In the genomic region with DNA sequence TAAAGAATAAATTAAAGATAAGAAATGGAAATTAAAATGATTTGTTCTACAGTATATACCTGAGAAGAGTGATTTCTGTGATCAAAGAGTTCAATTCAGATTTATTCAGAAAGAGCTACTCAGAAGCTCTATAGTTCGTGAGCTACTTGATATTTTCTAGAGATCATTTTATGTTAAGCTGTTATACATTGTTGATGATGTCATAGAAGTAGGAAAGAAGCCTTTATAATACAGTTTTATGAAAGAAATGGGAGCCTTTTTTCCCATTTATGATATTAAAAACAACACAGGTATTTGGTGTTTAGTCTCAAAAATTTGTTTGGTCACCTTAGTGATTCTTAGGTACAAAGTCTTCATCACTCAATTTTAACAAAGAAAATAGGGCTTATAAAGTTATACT, we compare ENCODE assay signal across 28 cellular contexts. TPM values are rescaled to one million over a fixed set of nuclear protein-coding genes. Genes with fewer than 3 reads are reported as not detected.
DNase-seq lines count a peak whose midpoint lies in the region; ATAC-seq, FAIRE-seq and TF ChIP-seq lines count a peak whose summit lies in the region.
"Had no signal": no experiment of that assay in that cellular context is flagged by ENCODE, and none has a peak within 500 bp of the region (broad histone marks: within the 10 kb centered on the region; RNA-seq: fewer than 3 reads in every experiment).

No MANE protein-coding gene starts in this region.

- no peaks in the 10 kb centered on the region for H4K20me1 ChIP-seq in HepG2 (ENCODE audit: insufficient read depth, low read length)
- no peaks in the 10 kb centered on the region for H4K20me1 ChIP-seq in K562 (replicated peaks; ENCODE audit: control insufficient read depth, insufficient read depth, low read length)

- no peak for TF ChIP-seq POLR2A in HepG2 (IDR thresholded peaks at IDR 0.05; ENCODE audit: insufficient read depth in 1 of 2, low read depth in 2 of 2, low read length in 2 of 2)
- TF ChIP-seq POLR2A in right lobe of liver (IDR thresholded peaks at IDR 0.05): no peak
- no peak for TF ChIP-seq POLR2A in K562 (conservative IDR thresholded peaks at IDR 0.05)

- CTCF ChIA-PET in HepG2 (lab: Yijun Ruan, JAX; ENCODE audit: low intra/inter-chr PET ratio, low total read pairs): no interaction called here
- CTCF ChIA-PET in K562 (lab: Yijun Ruan, JAX; ENCODE audit: low intra/inter-chr PET ratio): no interaction called here

- H3K9ac ChIP-seq in HepG2 (ENCODE audit: insufficient read depth, low read depth, low read length) (no peak overlapping the region), K562 (ENCODE audit: insufficient read depth in 1 of 2, low read depth in 2 of 2, low read length in 2 of 2) (no peak overlapping the region)
- H3K9ac ChIP-seq: BLaER1 had no signal

- WGBS in HepG2 (ENCODE audit: low lambda C conversion rate): 0% methylated on average over 1 of the region's 1 CpG
- 40% methylated on average over 1 of the region's 1 CpG for WGBS in right lobe of liver (ENCODE audit: insufficient coverage, low coverage, low lambda C conversion rate, missing lambda C conversion rate)
- WGBS in K562 (ENCODE audit: insufficient coverage, low coverage, missing lambda C conversion rate): 0% methylated on average over 1 of the region's 1 CpG

- in situ Hi-C loops in HepG2 (cut with HindIII; ENCODE audit: extremely low pct_ligation_motif_present, low pct_unique_long_range_greater_than_20kb) (loop anchor here (5.0 to 25.0 kb wide), 2 partner anchors 153 to 573 kb away; no protein-coding TSS in a partner anchor), K562 (cut with MboI) (no loop called here)

- H3K4me3 ChIP-seq in HepG2 (replicated peaks in 1 of 3; ENCODE audit: insufficient read depth in 1 of 3, low read depth in 2 of 3, low read length in 3 of 3) (no peak overlapping the region), right lobe of liver (no peak overlapping the region), K562 (no peak overlapping the region)
- H3K4me3 ChIP-seq: A549, BLaER1, GM12878 had no signal

- TF ChIP-seq CTCF in HepG2 (CRISPR knock-in tag; IDR thresholded peaks at IDR 0.05): no peak
- no peak for TF ChIP-seq CTCF in right lobe of liver (IDR thresholded peaks at IDR 0.05)
- no peak for TF ChIP-seq CTCF in K562 (IDR thresholded peaks at IDR 0.05 in 2 of 3, conservative IDR thresholded peaks at IDR 0.05 in 1 of 3; ENCODE audit: insufficient read depth in 2 of 3, low read depth in 1 of 3, low read length in 3 of 3)

- no peaks in the 10 kb centered on the region for H3K9me1 ChIP-seq in K562 (ENCODE audit: control insufficient read depth, insufficient read depth, low read length)

- FAIRE-seq in HepG2 (lab: Jason Lieb, UNC): no peak
- no peak for FAIRE-seq in K562 (lab: Jason Lieb, UNC)
- FAIRE-seq: A549, GM12878, GM12892, GM18507 had no signal

- peaks cover 4 to 5% of the 10 kb centered on the region in 2 experiments; a peak in 4 of 5 replicates for H3K36me3 ChIP-seq in HepG2 (replicated peaks in 1 of 2; ENCODE audit: control insufficient read depth in 1 of 2, insufficient read depth in 2 of 2, low read length in 2 of 2)
- H3K36me3 ChIP-seq in right lobe of liver: peaks cover 0 to 67% (median 13%) of the 10 kb centered on the region in 4 donors
- peaks cover 75% of the 10 kb centered on the region for H3K36me3 ChIP-seq in K562 (ENCODE audit: control insufficient read depth, insufficient read depth, low read length)

- POLR2A ChIA-PET in HepG2 (lab: Yijun Ruan, JAX): no interaction called here
- POLR2A ChIA-PET in K562 (lab: Yijun Ruan, JAX): interaction anchor here (0.7 to 3.5 kb wide), 6 partner anchors 9 to 417 kb away, joined by 3 to 16 read pairs (median 4); no protein-coding TSS in a partner anchor

- no peaks in the 10 kb centered on the region for H3K9me3 ChIP-seq in HepG2 (ENCODE audit: low read length)
- H3K9me3 ChIP-seq in right lobe of liver: no peaks in the 10 kb centered on the region
- H3K9me3 ChIP-seq in K562 (replicated peaks; ENCODE audit: control insufficient read depth, insufficient read depth, low read depth, low read length): no peaks in the 10 kb centered on the region
- H3K9me3 ChIP-seq: A549, BE2C, BLaER1 had no signal

- H3K79me2 ChIP-seq in HepG2 (ENCODE audit: insufficient read depth, low read length): no peaks in the 10 kb centered on the region
- H3K79me2 ChIP-seq in K562 (ENCODE audit: control insufficient read depth, insufficient read depth, low read length): no peaks in the 10 kb centered on the region

- H3K4me2 ChIP-seq in HepG2 (ENCODE audit: low read depth, low read length) (no peak overlapping the region), K562 (ENCODE audit: insufficient read depth, low read length) (no peak overlapping the region)
- H3K4me2 ChIP-seq: A549, BLaER1 had no signal

- H3K27me3 ChIP-seq in HepG2 (ENCODE audit: control insufficient read depth in 1 of 2, insufficient read depth in 2 of 2, low read length in 2 of 2) (no peaks in the 10 kb centered on the region), right lobe of liver (no peaks in the 10 kb centered on the region), K562 (ENCODE audit: control insufficient read depth in 2 of 2, insufficient read depth in 2 of 2, low read length in 2 of 2) (no peaks in the 10 kb centered on the region)
- H3K27me3 ChIP-seq: BE2C, BLaER1 had no signal

- ATAC-seq in HepG2 (no peak), right lobe of liver (no peak), K562 (no peak)
- ATAC-seq: A549, GM12878 had no signal

- H2AFZ ChIP-seq in HepG2 (ENCODE audit: low read length) (no peak overlapping the region), K562 (ENCODE audit: low read depth, low read length) (no peak overlapping the region)

- DNase-seq in HepG2 (ENCODE audit: low spot score) (no peak), right lobe of liver (no peak), K562 (ENCODE audit: extremely low read depth in 1 of 4, low spot score in 3 of 4) (no peak)
- DNase-seq in stimulated activated CD4-positive, alpha-beta T cell treated with anti-CD3 and anti-CD28 coated beads, Interleukin-4, amount 100 ng/mL, for 1 hour: no peak
- DNase-seq in activated effector memory CD4-positive, alpha-beta T cell treated with Interleukin-2 at 50 U/mL for 16 hours: no peak
- DNase-seq: AML-193; BE2C; C1 segment of cervical spinal cord; CD4-positive, alpha-beta memory T cell; CD4-positive, CD25-positive, alpha-beta regulatory T cell; CD8-positive, alpha-beta memory T cell; COR-L47; DMS 273 treated with DMSO at 0.1 percent for 48 hours; DMS153; DMS53; DMS79; DND-41; EL; GDM1 had no signal

- peaks cover 11% of the 10 kb centered on the region for H3K4me1 ChIP-seq in HepG2 (ENCODE audit: insufficient read depth, low read length)
- H3K4me1 ChIP-seq in right lobe of liver: peaks cover 0 to 12% (median 2%) of the 10 kb centered on the region in 4 donors
- H3K4me1 ChIP-seq in K562 (replicated peaks in 1 of 2; ENCODE audit: control insufficient read depth in 2 of 2, insufficient read depth in 2 of 2, low read length in 2 of 2): no peaks in the 10 kb centered on the region
- H3K4me1 ChIP-seq: A549, BE2C had no signal

- TF ChIP-seq RAD21 in HepG2 (CRISPR knock-in tag; IDR thresholded peaks at IDR 0.05): no peak
- no peak for TF ChIP-seq RAD21 in K562 (CRISPR knock-in tag; conservative IDR thresholded peaks at IDR 0.05 in 1 of 2, IDR thresholded peaks at IDR 0.05 in 1 of 2)

- H3K27ac ChIP-seq in HepG2 (ENCODE audit: extremely low read length, insufficient read depth, low read length) (no peak overlapping the region), right lobe of liver (no peak overlapping the region), K562 (ENCODE audit: extremely low read depth, low read depth, low read length) (no peak overlapping the region)
- H3K27ac ChIP-seq: 22Rv1, A549, BLaER1 had no signal

- BruUV-seq in HepG2 (replicated peaks; lab: Mats Ljungman, UMichigan) (no TSS peak), K562 (replicated peaks; lab: Mats Ljungman, UMichigan) (no TSS peak)

- TF ChIP-seq EP300 in HepG2 (IDR thresholded peaks at IDR 0.05; ENCODE audit: low read depth in 2 of 2, low read length in 2 of 2): no peak
- no peak for TF ChIP-seq EP300 in HepG2 (CRISPR knock-in tag; IDR thresholded peaks at IDR 0.05; ENCODE audit: borderline replicate concordance)
- TF ChIP-seq EP300 in K562 (IDR thresholded peaks at IDR 0.05; ENCODE audit: low read length): no peak

- intact Hi-C loops in HepG2 (cut with micrococcal nuclease; ENCODE audit: unreplicated experiment): no loop called here
- intact Hi-C loops in right lobe of liver (cut with DNase I): loop anchor here (5.0 to 10.0 kb wide), 2 partner anchors 153 to 155 kb away; no protein-coding TSS in a partner anchor
- intact Hi-C loops in K562 (cut with micrococcal nuclease): no loop called here

RNA-seq across cellular contexts. Expression of a gene that starts 20.8 kb away (rescaled TPM):
- total RNA-seq in HepG2 (2016; rRNA removed; fragmentation: Illumina TruSeq; extraction: Trizol): 28.1 and 42.4 TPM in 2 replicates
- 7.6 TPM in 2 replicates for total RNA-seq in HepG2 (2016; cell fraction: cytosol; rRNA removed; fragmentation: Illumina TruSeq; extraction: Trizol; ENCODE audit: low read depth)
- total RNA-seq in HepG2 (2016; cell fraction: insoluble cytoplasmic fraction; rRNA removed; fragmentation: Illumina TruSeq; extraction: Trizol): 29.9 and 40.7 TPM in 2 replicates
- total RNA-seq in HepG2 (2016; cell fraction: membrane; rRNA removed; fragmentation: Illumina TruSeq; extraction: Trizol): 23.1 and 23.3 TPM in 2 replicates
- 16.1 and 19.9 TPM in 2 replicates for total RNA-seq in HepG2 (2016; cell fraction: nucleus; rRNA removed; fragmentation: Illumina TruSeq; extraction: Trizol)
- 11.0 and 11.3 TPM in 2 replicates for polyA plus RNA-seq in HepG2 (2011; rRNA removed)
- 6.2 and 9.3 TPM in 2 replicates for polyA plus RNA-seq in HepG2 (2011; cell fraction: cytosol; rRNA removed)
- 5.6 and 8.1 TPM in 2 replicates for polyA plus RNA-seq in HepG2 (2011; cell fraction: nucleus; rRNA removed)
- 13.0 and 15.4 TPM in 2 replicates for polyA plus RNA-seq in HepG2 (2012)
- 5.0 and 7.5 TPM in 2 replicates for polyA plus RNA-seq in HepG2 (2016; cell fraction: cytosol; fragmentation: Illumina TruSeq; extraction: Trizol; ENCODE audit: low read depth)
- polyA plus RNA-seq in HepG2 (2016; cell fraction: insoluble cytoplasmic fraction; fragmentation: Illumina TruSeq; extraction: Trizol; ENCODE audit: low read depth): 23.5 and 26.8 TPM in 2 replicates
- 11.6 and 11.8 TPM in 2 replicates for polyA plus RNA-seq in HepG2 (2016; cell fraction: membrane; fragmentation: Illumina TruSeq; extraction: Trizol; ENCODE audit: low read depth)
- polyA plus RNA-seq in HepG2 (2016; cell fraction: nucleus; fragmentation: Illumina TruSeq; extraction: Trizol; ENCODE audit: insufficient read depth, low read depth): 9.6 and 13.2 TPM in 2 replicates
- 16.9 and 18.8 TPM in 2 replicates for polyA minus RNA-seq in HepG2 (2011; rRNA and poly(A)+ RNA removed; ENCODE audit: low replicate concordance)
- polyA minus RNA-seq in HepG2 (2011; cell fraction: cytosol; rRNA and poly(A)+ RNA removed): 8.3 and 10.7 TPM in 2 replicates
- polyA minus RNA-seq in HepG2 (2011; cell fraction: nucleus; rRNA and poly(A)+ RNA removed): 10.7 and 13.6 TPM in 2 replicates
- total RNA-seq in right lobe of liver: 10 to 100 TPM; 34.8 to 54.8 (median 41.8) TPM
- total RNA-seq in K562 (2011; cell fraction: chromatin; rRNA removed; ENCODE audit: low replicate concordance): 48.4 and 50.0 TPM in 2 replicates
- total RNA-seq in K562 (2011; cell fraction: nucleolus; rRNA removed): 25.0 and 27.0 TPM in 2 replicates
- 37.1 and 41.4 TPM in 2 replicates for total RNA-seq in K562 (2011; cell fraction: nucleoplasm; rRNA removed)
- total RNA-seq in K562 (2014; rRNA removed): 36.3 and 49.4 TPM in 2 replicates
- 96.0 and 113 TPM in 2 replicates for total RNA-seq in K562 (2014; rRNA removed; fragmentation: Illumina TruSeq; extraction: Trizol)
- 63.5 and 65.7 TPM in 2 replicates for total RNA-seq in K562 (2015; rRNA removed; fragmentation: Illumina TruSeq; extraction: Trizol)
- 71.5 and 72.9 TPM in 2 replicates for total RNA-seq in K562 (2021)
- polyA plus RNA-seq in K562 (2011; rRNA removed): 40.2 and 75.1 TPM in 2 replicates
- 27.5 and 29.4 TPM in 2 replicates for polyA plus RNA-seq in K562 (2011; cell fraction: cytosol; rRNA removed)
- polyA plus RNA-seq in K562 (2011; cell fraction: nucleus; rRNA removed): 31.7 and 39.3 TPM in 2 replicates
- 71.4 and 72.1 TPM in 2 replicates for polyA plus RNA-seq in K562 (2012)
- polyA plus RNA-seq in K562 (2014; fragmentation: Illumina TruSeq; extraction: Trizol): 91.6 and 94.7 TPM in 2 replicates
- 100 to 1,000 TPM; 100 to 140 TPM for polyA plus RNA-seq in K562 (2014; fragmentation: Nextera tagmentation; extraction: Ambion mirVana)
- 38.1 and 41.4 TPM in 2 replicates for polyA plus RNA-seq in K562 (2014; rRNA removed)
- polyA minus RNA-seq in K562 (2011; rRNA and poly(A)+ RNA removed): 49.8 and 68.3 TPM in 2 replicates
- 27.7 and 44.4 TPM in 2 replicates for polyA minus RNA-seq in K562 (2011; cell fraction: cytosol; rRNA and poly(A)+ RNA removed)
- 20.3 and 28.5 TPM in 2 replicates for polyA minus RNA-seq in K562 (2011; cell fraction: nucleus; rRNA and poly(A)+ RNA removed)

RNA-seq across cellular contexts. Expression of a gene that starts 23.1 kb away (rescaled TPM):
- total RNA-seq in HepG2 (2016; rRNA removed; fragmentation: Illumina TruSeq; extraction: Trizol): 54.1 and 74.9 TPM in 2 replicates
- 12.0 TPM in 2 replicates for total RNA-seq in HepG2 (2016; cell fraction: cytosol; rRNA removed; fragmentation: Illumina TruSeq; extraction: Trizol; ENCODE audit: low read depth)
- 54.7 and 81.4 TPM in 2 replicates for total RNA-seq in HepG2 (2016; cell fraction: insoluble cytoplasmic fraction; rRNA removed; fragmentation: Illumina TruSeq; extraction: Trizol)
- 35.9 and 36.6 TPM in 2 replicates for total RNA-seq in HepG2 (2016; cell fraction: membrane; rRNA removed; fragmentation: Illumina TruSeq; extraction: Trizol)
- 23.2 and 24.6 TPM in 2 replicates for total RNA-seq in HepG2 (2016; cell fraction: nucleus; rRNA removed; fragmentation: Illumina TruSeq; extraction: Trizol)
- polyA plus RNA-seq in HepG2 (2011; rRNA removed): 6.0 and 6.1 TPM in 2 replicates
- 9.3 and 10.6 TPM in 2 replicates for polyA plus RNA-seq in HepG2 (2011; cell fraction: cytosol; rRNA removed)
- 10.6 and 11.6 TPM in 2 replicates for polyA plus RNA-seq in HepG2 (2011; cell fraction: nucleus; rRNA removed)
- 23.3 and 24.2 TPM in 2 replicates for polyA plus RNA-seq in HepG2 (2012)
- 11.3 and 13.9 TPM in 2 replicates for polyA plus RNA-seq in HepG2 (2016; cell fraction: cytosol; fragmentation: Illumina TruSeq; extraction: Trizol; ENCODE audit: low read depth)
- polyA plus RNA-seq in HepG2 (2016; cell fraction: insoluble cytoplasmic fraction; fragmentation: Illumina TruSeq; extraction: Trizol; ENCODE audit: low read depth): 76.4 and 81.8 TPM in 2 replicates
- 25.0 and 27.1 TPM in 2 replicates for polyA plus RNA-seq in HepG2 (2016; cell fraction: membrane; fragmentation: Illumina TruSeq; extraction: Trizol; ENCODE audit: low read depth)
- polyA plus RNA-seq in HepG2 (2016; cell fraction: nucleus; fragmentation: Illumina TruSeq; extraction: Trizol; ENCODE audit: insufficient read depth, low read depth): 37.8 and 39.9 TPM in 2 replicates
- 8.0 and 21.3 TPM in 2 replicates for polyA minus RNA-seq in HepG2 (2011; rRNA and poly(A)+ RNA removed; ENCODE audit: low replicate concordance)
- polyA minus RNA-seq in HepG2 (2011; cell fraction: cytosol; rRNA and poly(A)+ RNA removed): 8.3 and 13.9 TPM in 2 replicates
- 9.8 and 11.8 TPM in 2 replicates for polyA minus RNA-seq in HepG2 (2011; cell fraction: nucleus; rRNA and poly(A)+ RNA removed)
- 10 to 100 TPM in 4 of 6 experiments, 1 to 10 TPM in 2; 6.3 to 22.1 (median 14.9) TPM for total RNA-seq in right lobe of liver
- 19.7 and 24.1 TPM in 2 replicates for total RNA-seq in K562 (2011; cell fraction: chromatin; rRNA removed; ENCODE audit: low replicate concordance)
- total RNA-seq in K562 (2011; cell fraction: nucleolus; rRNA removed): 17.4 and 22.8 TPM in 2 replicates
- total RNA-seq in K562 (2011; cell fraction: nucleoplasm; rRNA removed): 17.6 and 18.1 TPM in 2 replicates
- total RNA-seq in K562 (2014; rRNA removed): 26.4 and 35.6 TPM in 2 replicates
- 50.2 and 52.2 TPM in 2 replicates for total RNA-seq in K562 (2014; rRNA removed; fragmentation: Illumina TruSeq; extraction: Trizol)
- 52.2 and 55.2 TPM in 2 replicates for total RNA-seq in K562 (2015; rRNA removed; fragmentation: Illumina TruSeq; extraction: Trizol)
- total RNA-seq in K562 (2021): 36.6 and 40.2 TPM in 2 replicates
- polyA plus RNA-seq in K562 (2011; rRNA removed): 11.6 and 14.1 TPM in 2 replicates
- 15.5 and 20.6 TPM in 2 replicates for polyA plus RNA-seq in K562 (2011; cell fraction: cytosol; rRNA removed)
- polyA plus RNA-seq in K562 (2011; cell fraction: nucleus; rRNA removed): 20.8 and 22.1 TPM in 2 replicates
- polyA plus RNA-seq in K562 (2012): 42.3 and 44.7 TPM in 2 replicates
- 46.2 and 64.1 TPM in 2 replicates for polyA plus RNA-seq in K562 (2014; fragmentation: Illumina TruSeq; extraction: Trizol)
- 100 to 1,000 TPM; 119 to 145 TPM for polyA plus RNA-seq in K562 (2014; fragmentation: Nextera tagmentation; extraction: Ambion mirVana)
- 33.7 and 34.6 TPM in 2 replicates for polyA plus RNA-seq in K562 (2014; rRNA removed)
- 12.1 and 17.0 TPM in 2 replicates for polyA minus RNA-seq in K562 (2011; rRNA and poly(A)+ RNA removed)
- polyA minus RNA-seq in K562 (2011; cell fraction: cytosol; rRNA and poly(A)+ RNA removed): 13.9 and 18.3 TPM in 2 replicates
- polyA minus RNA-seq in K562 (2011; cell fraction: nucleus; rRNA and poly(A)+ RNA removed): 11.1 and 11.6 TPM in 2 replicates

RNA-seq across cellular contexts. Expression of a gene that starts 31.7 kb away (rescaled TPM):
- total RNA-seq in HepG2 (2016; rRNA removed; fragmentation: Illumina TruSeq; extraction: Trizol) (not detected in 2 replicates), right lobe of liver (1 to 10 TPM; 1.5 to 4.4 (median 1.9) TPM), K562 (2014; rRNA removed) (0.04 TPM in 1 of 2 replicates, not detected in the other), K562 (2014; rRNA removed; fragmentation: Illumina TruSeq; extraction: Trizol) (0.03 TPM in 1 of 2 replicates, not detected in the other), K562 (2015; rRNA removed; fragmentation: Illumina TruSeq; extraction: Trizol) (not detected in 2 replicates), K562 (2021) (0.04 TPM in 1 of 2 replicates, not detected in the other)
- not detected in 2 replicates for total RNA-seq in HepG2 (2016; cell fraction: cytosol; rRNA removed; fragmentation: Illumina TruSeq; extraction: Trizol; ENCODE audit: low read depth)
- not detected in 2 replicates for total RNA-seq in HepG2 (2016; cell fraction: insoluble cytoplasmic fraction; rRNA removed; fragmentation: Illumina TruSeq; extraction: Trizol)
- total RNA-seq in HepG2 (2016; cell fraction: membrane; rRNA removed; fragmentation: Illumina TruSeq; extraction: Trizol): not detected in 2 replicates
- total RNA-seq in HepG2 (2016; cell fraction: nucleus; rRNA removed; fragmentation: Illumina TruSeq; extraction: Trizol): not detected in 2 replicates
- polyA plus RNA-seq in HepG2 (2011; rRNA removed) (not detected in 2 replicates), K562 (2011; rRNA removed) (not detected in 2 replicates), K562 (2014; fragmentation: Illumina TruSeq; extraction: Trizol) (0.01 and 0.03 TPM in 2 replicates), K562 (2014; fragmentation: Nextera tagmentation; extraction: Ambion mirVana) (under 1 TPM; 0.01 TPM), K562 (2014; rRNA removed) (0.01 TPM in 1 of 2 replicates, not detected in the other)
- polyA plus RNA-seq in HepG2 (2011; cell fraction: cytosol; rRNA removed): not detected in 2 replicates
- not detected in 2 replicates for polyA plus RNA-seq in HepG2 (2011; cell fraction: nucleus; rRNA removed)
- polyA plus RNA-seq in HepG2 (2012): 0.13 and 0.25 TPM in 2 replicates
- not detected in 2 replicates for polyA plus RNA-seq in HepG2 (2016; cell fraction: cytosol; fragmentation: Illumina TruSeq; extraction: Trizol; ENCODE audit: low read depth)
- not detected in 2 replicates for polyA plus RNA-seq in HepG2 (2016; cell fraction: insoluble cytoplasmic fraction; fragmentation: Illumina TruSeq; extraction: Trizol; ENCODE audit: low read depth)
- not detected in 2 replicates for polyA plus RNA-seq in HepG2 (2016; cell fraction: membrane; fragmentation: Illumina TruSeq; extraction: Trizol; ENCODE audit: low read depth)
- not detected in 2 replicates for polyA plus RNA-seq in HepG2 (2016; cell fraction: nucleus; fragmentation: Illumina TruSeq; extraction: Trizol; ENCODE audit: insufficient read depth, low read depth)
- polyA minus RNA-seq in HepG2 (2011; rRNA and poly(A)+ RNA removed; ENCODE audit: low replicate concordance): 0.33 TPM in 1 of 2 replicates, not detected in the other
- not detected in 2 replicates for polyA minus RNA-seq in HepG2 (2011; cell fraction: cytosol; rRNA and poly(A)+ RNA removed)
- polyA minus RNA-seq in HepG2 (2011; cell fraction: nucleus; rRNA and poly(A)+ RNA removed): not detected in 2 replicates
- not detected in 2 replicates for total RNA-seq in K562 (2011; cell fraction: chromatin; rRNA removed; ENCODE audit: low replicate concordance)
- total RNA-seq in K562 (2011; cell fraction: nucleolus; rRNA removed): under 0.01 TPM in 1 of 2 replicates, not detected in the other
- not detected in 2 replicates for total RNA-seq in K562 (2011; cell fraction: nucleoplasm; rRNA removed)
- under 0.01 TPM in 1 of 2 replicates, not detected in the other for polyA plus RNA-seq in K562 (2011; cell fraction: cytosol; rRNA removed)
- polyA plus RNA-seq in K562 (2011; cell fraction: nucleus; rRNA removed): not detected in 2 replicates
- 0.03 and 0.79 TPM in 2 replicates for polyA plus RNA-seq in K562 (2012)
- polyA minus RNA-seq in K562 (2011; rRNA and poly(A)+ RNA removed): not detected in 2 replicates
- polyA minus RNA-seq in K562 (2011; cell fraction: cytosol; rRNA and poly(A)+ RNA removed): not detected in 2 replicates
- not detected in 2 replicates for polyA minus RNA-seq in K562 (2011; cell fraction: nucleus; rRNA and poly(A)+ RNA removed)
- total RNA-seq: A172; CD4-positive, alpha-beta memory T cell; CD4-positive, CD25-positive, alpha-beta regulatory T cell; Daoy; G401 had no signal
- polyA plus RNA-seq: A549 had no signal

Comparison
In these comparisons a context has a peak if more than half of its experiments do, and no peak if none do; other contexts are left out.
1. intact Hi-C loops: an anchor here in right lobe of liver (5.0 to 10.0 kb wide); none called in HepG2 and K562.